In genomic region chr16:86449377-86450095, GRCh38 we compare ENCODE assay signal across 23 cellular contexts.
"Had no signal": no experiment of that assay in that cellular context is flagged by ENCODE, and none has a peak within 500 bp of the region (broad histone marks: within the 10 kb centered on the region; RNA-seq: fewer than 3 reads in every experiment).

No MANE protein-coding gene starts in this region.

- H3K9me3 Mint-ChIP-seq: activated T-cell treated with anti-CD3 and anti-CD28 coated beads, Interleukin-2, amount 50 U/mL, for 24 hours had no signal

- H3K27me3 ChIP-seq: body of pancreas, right lobe of liver, transverse colon, uterus had no signal

- H3K9me3 ChIP-seq: right lobe of liver, transverse colon, uterus had no signal

- H3K36me3 ChIP-seq: cardiac muscle cell, right lobe of liver, stomach, transverse colon, uterus had no signal

- H3K4me1 ChIP-seq: body of pancreas, right lobe of liver, uterus had no signal

- H3K27ac ChIP-seq: body of pancreas, cardiac muscle cell, epithelial cell of prostate, right lobe of liver, skin epidermis, uterus had no signal

- H3K4me3 ChIP-seq: body of pancreas, cardiac muscle cell, right lobe of liver, skin epidermis, stomach, transverse colon, uterus had no signal

- H3K27ac Mint-ChIP-seq: activated CD8-positive, alpha-beta T cell treated with anti-CD3 and anti-CD28 coated beads, Interleukin-2, amount 10 ng/mL, durations not matched to agents 7 days and 5 days; activated T-cell treated with anti-CD3 and anti-CD28 coated beads, Interleukin-2, amount 50 U/mL, for 24 hours; stimulated activated memory B cell treated with anti-CD40 and anti-IgM and Interleukin-4, amounts not matched to agents 10 μg/mL and 1 μg/mL and 100 μg/mL, for 72 hours had no signal

- H3K4me3 Mint-ChIP-seq: activated CD8-positive, alpha-beta T cell treated with anti-CD3 and anti-CD28 coated beads, Interleukin-2, amount 10 ng/mL, durations not matched to agents 7 days and 5 days; activated T-cell treated with anti-CD3 and anti-CD28 coated beads, Interleukin-2, amount 50 U/mL, for 24 hours; stimulated activated memory B cell treated with anti-CD40 and anti-IgM and Interleukin-4, amounts not matched to agents 10 μg/mL and 1 μg/mL and 100 μg/mL, for 72 hours had no signal

- DNase-seq: activated CD4-positive, alpha-beta T cell treated with anti-CD3 and anti-CD28 coated beads for 1 hour; activated CD4-positive, alpha-beta T cell treated with anti-CD3 and anti-CD28 coated beads, Interleukin-2, amount 50 U/mL, for 1 hour; activated CD8-positive, alpha-beta T cell treated with anti-CD3 and anti-CD28 coated beads, Interleukin-2, amount 10 ng/mL, durations not matched to agents 7 days and 5 days; activated naive CD4-positive, alpha-beta T cell treated with Interleukin-2 at 50 U/mL for 16 hours; activated T-cell treated with anti-CD3 and anti-CD28 coated beads, Interleukin-2, amount 50 U/mL, for 24 hours; anterior cingulate cortex; body of pancreas; cortex of kidney; hippocampal formation; left ventricle myocardium superior; mammary epithelial cell; midbrain; occipital lobe; right lobe of liver; stimulated activated CD4-positive, alpha-beta T cell treated with anti-CD3 and anti-CD28 coated beads, Interleukin-15, amount 100 ng/mL, for 24 hours; stomach; T-helper 1 cell; transverse colon; uterus had no signal

- H3K4me1 Mint-ChIP-seq: stimulated activated memory B cell treated with anti-CD40 and anti-IgM and Interleukin-4, amounts not matched to agents 10 μg/mL and 1 μg/mL and 100 μg/mL, for 72 hours had no signal

- H3K36me3 Mint-ChIP-seq: stimulated activated memory B cell treated with anti-CD40 and anti-IgM and Interleukin-4, amounts not matched to agents 10 μg/mL and 1 μg/mL and 100 μg/mL, for 72 hours had no signal

- ATAC-seq: activated CD8-positive, alpha-beta T cell treated with anti-CD3 and anti-CD28 coated beads, Interleukin-2, amount 10 ng/mL, durations not matched to agents 7 days and 5 days; body of pancreas; left ventricle myocardium superior; right lobe of liver; stimulated activated memory B cell treated with anti-CD40 and anti-IgM and Interleukin-4, amounts not matched to agents 10 μg/mL and 1 μg/mL and 100 μg/mL, for 72 hours had no signal
